11 cellular contexts compared by ENCODE assay signal in genomic region chr13:114100446-114101320, GRCh38. TPM values are rescaled to one million over a fixed set of nuclear protein-coding genes. Genes with fewer than 3 reads are reported as not detected.
DNase-seq lines count a peak whose midpoint lies in the region; ATAC-seq and TF ChIP-seq lines count a peak whose summit lies in the region.
"Had no signal": no experiment of that assay in that cellular context is flagged by ENCODE, and none has a peak within 500 bp of the region (broad histone marks: within the 10 kb centered on the region; RNA-seq: fewer than 3 reads in every experiment).

No MANE protein-coding gene starts in this region.

- no peak overlapping the region for H3K4me3 Mint-ChIP-seq in endothelial cell (ENCODE audit: unreplicated experiment)
- H3K4me3 Mint-ChIP-seq: neural crest cell had no signal

- intact Hi-C loops in left ventricle myocardium superior (cut with micrococcal nuclease) (no loop called here), gastrocnemius medialis (cut with DNase I; ENCODE audit: low total_unique reads) (loop anchor here (2.0 kb wide), 1 partner anchor 36 kb away; no protein-coding TSS in a partner anchor)

- DNase-seq in GM10266 (ENCODE audit: extremely low spot score) (peak; percentile 72), RWPE2 (ENCODE audit: low spot score) (peak; percentile 38), left ventricle myocardium superior (peak; percentile 51), gastrocnemius medialis (peak in 1 of 2 donors; percentile 27), NCI-H748 treated with DMSO at 0.1 percent for 48 hours (lab: John Stamatoyannopoulos, UW) (no peak), endothelial cell (ENCODE audit: low spot score) (no peak)
- no peak for DNase-seq in central memory CD4-positive, alpha-beta T cell
- DNase-seq: NCI-H2107, testis had no signal

- H3K36me3 ChIP-seq in RWPE2 (ENCODE audit: low read depth), result no peaks in the 10 kb centered on the region
- no peaks in the 10 kb centered on the region for H3K36me3 ChIP-seq in gastrocnemius medialis

- no peak for TF ChIP-seq POLR2A in gastrocnemius medialis (IDR thresholded peaks at IDR 0.05)

- H3K27ac Mint-ChIP-seq in endothelial cell (ENCODE audit: unreplicated experiment), result no peak overlapping the region

- H3K4me1 Mint-ChIP-seq in endothelial cell (ENCODE audit: unreplicated experiment), result peaks cover 6% of the 10 kb centered on the region

- ATAC-seq in RWPE2 (ENCODE audit: low read depth) (no peak), left ventricle myocardium superior (peak; percentile 54), gastrocnemius medialis (peak in 1 of 2 donors; percentile 2), HG03039 (IDR thresholded peaks at IDR 0.05; ENCODE audit: unreplicated experiment) (no peak)

- no peaks in the 10 kb centered on the region for H3K9me3 Mint-ChIP-seq in endothelial cell (ENCODE audit: unreplicated experiment)
- H3K9me3 Mint-ChIP-seq: neural crest cell had no signal

- peaks cover 11% of the 10 kb centered on the region for H3K27me3 Mint-ChIP-seq in endothelial cell (ENCODE audit: unreplicated experiment)

- TF ChIP-seq CTCF in GM10266 (IDR thresholded peaks at IDR 0.05; ENCODE audit: control insufficient read depth, insufficient read depth, low read depth, missing control alignments), result no peak
- TF ChIP-seq CTCF in RWPE2 (IDR thresholded peaks at IDR 0.05; ENCODE audit: poor library complexity, severe bottlenecking), result no peak
- TF ChIP-seq CTCF in gastrocnemius medialis (IDR thresholded peaks at IDR 0.05 in 4 of 5, conservative IDR thresholded peaks at IDR 0.05 in 1 of 5), result no peak
- no peak for TF ChIP-seq CTCF in endothelial cell (IDR thresholded peaks at IDR 0.05; ENCODE audit: unreplicated experiment)

- in situ Hi-C loops in gastrocnemius medialis (cut with MboI; ENCODE audit: low sequenced_read_pairs in 4 of 4), result no loop called here

- H3K36me3 Mint-ChIP-seq in endothelial cell (ENCODE audit: low read depth, unreplicated experiment), result peaks cover 4% of the 10 kb centered on the region

- H3K4me1 ChIP-seq in RWPE2 (ENCODE audit: insufficient read depth, poor library complexity, severe bottlenecking) (no peaks in the 10 kb centered on the region), gastrocnemius medialis (peaks cover 27 to 45% of the 10 kb centered on the region in 2 donors)

- H3K9me3 ChIP-seq in RWPE2 (ENCODE audit: severe bottlenecking) (no peaks in the 10 kb centered on the region), gastrocnemius medialis (no peaks in the 10 kb centered on the region)
- H3K9me3 ChIP-seq: testis had no signal

- H3K27ac ChIP-seq in RWPE2 (ENCODE audit: poor library complexity, severe bottlenecking), result no peak overlapping the region
- peak overlapping the region; percentile 59 to 78 (median 68) for H3K27ac ChIP-seq in gastrocnemius medialis

- H3K27me3 ChIP-seq in RWPE2 (ENCODE audit: insufficient read depth, poor library complexity, severe bottlenecking) (no peaks in the 10 kb centered on the region), gastrocnemius medialis (no peaks in the 10 kb centered on the region)
- H3K27me3 ChIP-seq: testis had no signal

- H3K4me3 ChIP-seq in RWPE2 (ENCODE audit: severe bottlenecking) (no peak overlapping the region), gastrocnemius medialis (no peak overlapping the region)
- H3K4me3 ChIP-seq: testis had no signal

RNA-seq across cellular contexts. Expression of gene RASA3, which starts 31.7 kb away (rescaled TPM):
- total RNA-seq in left ventricle myocardium superior, result 12.3 TPM
- total RNA-seq in gastrocnemius medialis, result 10 to 100 TPM in 2 of 4 donors, 1 to 10 TPM in 2; 3.4 to 22.2 (median 10.8) TPM
- total RNA-seq in endothelial cell (ENCODE audit: unreplicated experiment), result 34.0 TPM

Comparison
In these comparisons a context has a peak if more than half of its experiments do, and no peak if none do; other contexts are left out.
1. DNase-seq: peak in GM10266 (single experiment), RWPE2 (single experiment) and left ventricle myocardium superior (single experiment); none in NCI-H748 treated with DMSO at 0.1 percent for 48 hours (single experiment), central memory CD4-positive, alpha-beta T cell (single experiment) and endothelial cell (single experiment).